1 cellular context compared by ENCODE assay signal in genomic region chr1:889774-890173, GRCh38. TPM values are rescaled to one million over a fixed set of nuclear protein-coding genes. Genes with fewer than 3 reads are reported as not detected.
"Had no signal": no experiment of that assay in that cellular context is flagged by ENCODE, and none has a peak within 500 bp of the region (broad histone marks: within the 10 kb centered on the region; RNA-seq: fewer than 3 reads in every experiment).

No MANE protein-coding gene starts in this region.

RNA-seq across cellular contexts. Expression of gene SAMD11, which starts 33.9 kb away (rescaled TPM):
- total RNA-seq: subcutaneous adipose tissue had no signal
